ENCODE assay signal across 11 cellular contexts in the genomic region with DNA sequence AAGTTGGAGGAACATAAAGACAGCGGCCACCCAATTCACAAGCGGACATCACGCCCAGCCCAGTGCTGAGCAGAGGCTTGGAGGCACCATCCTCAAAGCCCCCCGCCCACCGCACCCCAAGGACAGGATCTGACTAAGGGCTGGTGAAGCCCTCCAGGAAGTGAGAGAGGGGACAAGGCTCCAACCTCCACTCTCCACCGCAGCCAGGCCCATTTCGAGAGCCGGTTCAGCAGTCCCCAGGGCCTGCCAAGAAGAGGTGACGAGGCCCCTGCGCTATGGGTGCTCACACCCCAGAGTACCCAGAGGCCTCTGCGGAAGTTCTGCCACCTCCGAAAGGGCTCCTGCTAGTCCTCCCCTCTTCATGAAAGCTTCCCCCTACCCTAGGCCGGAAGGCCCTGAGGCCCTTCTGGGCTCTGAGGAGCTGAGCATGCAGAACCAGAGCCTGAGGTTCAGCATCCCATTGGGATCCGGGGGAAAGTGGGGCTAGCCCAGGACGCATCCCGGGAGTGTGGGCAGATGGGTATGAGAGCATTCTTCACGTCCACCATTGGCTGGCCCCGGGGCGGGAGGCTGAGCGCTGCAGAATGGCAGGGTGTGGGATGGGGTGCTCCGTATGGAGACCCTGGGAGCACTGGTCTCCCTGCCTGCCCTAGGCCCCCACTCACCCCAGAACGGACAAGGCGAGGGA. TPM values are rescaled to one million over a fixed set of nuclear protein-coding genes. Genes with fewer than 3 reads are reported as not detected.
DNase-seq lines count a peak whose midpoint lies in the region; ATAC-seq and TF ChIP-seq lines count a peak whose summit lies in the region.
"Had no signal": no experiment of that assay in that cellular context is flagged by ENCODE, and none has a peak within 500 bp of the region (broad histone marks: within the 10 kb centered on the region; RNA-seq: fewer than 3 reads in every experiment).

No MANE protein-coding gene starts in this region.

- H3K9ac ChIP-seq in mesenchymal stem cell (ENCODE audit: low read length) = no peak overlapping the region

- H2BK12ac ChIP-seq in mesenchymal stem cell (ENCODE audit: low read length in 2 of 2) = no peak overlapping the region

- H3K4me1 Mint-ChIP-seq in glutamatergic neuron (ENCODE audit: low read depth, unreplicated experiment) (peaks cover 67% of the 10 kb centered on the region), progenitor cell of endocrine pancreas (ENCODE audit: low read depth) (peaks cover 3% of the 10 kb centered on the region)

- no peak overlapping the region for H2BK15ac ChIP-seq in mesenchymal stem cell (ENCODE audit: low read depth, poor library complexity, severe bottlenecking)

- no peak overlapping the region for H2BK120ac ChIP-seq in mesenchymal stem cell (ENCODE audit: low read depth, low read length)

- no peaks in the 10 kb centered on the region for H3K79me2 ChIP-seq in OCI-LY7 (ENCODE audit: insufficient read depth, low read depth, low read length)

- H3K9me3 ChIP-seq in OCI-LY7 (ENCODE audit: low read length) (no peaks in the 10 kb centered on the region), mesenchymal stem cell (ENCODE audit: control insufficient read depth, low read length) (no peaks in the 10 kb centered on the region)

- no peak overlapping the region for H4K8ac ChIP-seq in mesenchymal stem cell (ENCODE audit: low read length)

- no peak overlapping the region for H3K4me3 ChIP-seq in OCI-LY7 (ENCODE audit: low read depth, low read length, poor library complexity, severe bottlenecking)
- H3K4me3 ChIP-seq in mesenchymal stem cell (ENCODE audit: insufficient read depth in 1 of 2, low read depth in 1 of 2, low read length in 2 of 2) = no peak overlapping the region

- intact Hi-C loops in OCI-LY7 (cut with micrococcal nuclease; ENCODE audit: unreplicated experiment) = no loop called here

- H3K27me3 Mint-ChIP-seq in glutamatergic neuron (ENCODE audit: unreplicated experiment) (peaks cover 11% of the 10 kb centered on the region), progenitor cell of endocrine pancreas (peaks cover 83% of the 10 kb centered on the region)

- H3K27me3 ChIP-seq in mesenchymal stem cell (ENCODE audit: control insufficient read depth in 1 of 2, insufficient read depth in 1 of 2, low read length in 2 of 2) = peaks cover 82 to 90% of the 10 kb centered on the region in 2 experiments

- H3K4me1 ChIP-seq in OCI-LY7 (ENCODE audit: insufficient read depth, low read length, poor library complexity, severe bottlenecking) (peaks cover 32% of the 10 kb centered on the region), mesenchymal stem cell (ENCODE audit: control insufficient read depth, insufficient read depth, low read depth, low read length) (peaks cover 31% of the 10 kb centered on the region)

- H3K9me3 Mint-ChIP-seq in glutamatergic neuron (ENCODE audit: unreplicated experiment) = peaks cover 13% of the 10 kb centered on the region
- H3K9me3 Mint-ChIP-seq in progenitor cell of endocrine pancreas (ENCODE audit: low read depth) = no peaks in the 10 kb centered on the region
- H3K9me3 Mint-ChIP-seq: activated naive CD4-positive, alpha-beta T cell treated with anti-CD3 and anti-CD28 coated beads, Interleukin-2, amount 50 U/mL, for 72 hours had no signal

- H3K4me3 Mint-ChIP-seq in glutamatergic neuron (ENCODE audit: unreplicated experiment) (peak overlapping the region; percentile 89), progenitor cell of endocrine pancreas (ENCODE audit: low read depth) (no peak overlapping the region)

- H3K27ac Mint-ChIP-seq in glutamatergic neuron (ENCODE audit: unreplicated experiment) (peak overlapping the region; percentile 85), progenitor cell of endocrine pancreas (peak overlapping the region; percentile 59)
- H3K27ac Mint-ChIP-seq: activated naive CD4-positive, alpha-beta T cell treated with anti-CD3 and anti-CD28 coated beads, Interleukin-2, amount 50 U/mL, for 72 hours had no signal

- H3K4me2 ChIP-seq in OCI-LY7 (ENCODE audit: low read length) = peak overlapping the region; percentile 43
- H3K4me2 ChIP-seq in mesenchymal stem cell (ENCODE audit: low read length, poor library complexity, severe bottlenecking) = no peak overlapping the region

- H3K18ac ChIP-seq in mesenchymal stem cell (ENCODE audit: low read depth in 1 of 2, low read length in 2 of 2) = no peak overlapping the region

- H2AK5ac ChIP-seq in mesenchymal stem cell (ENCODE audit: low read length, severe bottlenecking) = no peak overlapping the region

- no peak overlapping the region for H2AFZ ChIP-seq in OCI-LY7 (ENCODE audit: low read length)
- H2AFZ ChIP-seq in mesenchymal stem cell (ENCODE audit: low read depth, low read length) = no peak overlapping the region

- 73% methylated on average over 20 of the region's 23 CpGs for WGBS in mesenchymal stem cell

- H3K27ac ChIP-seq in OCI-LY7 (ENCODE audit: low read depth, low read length, poor library complexity, severe bottlenecking) (no peak overlapping the region), mesenchymal stem cell (ENCODE audit: low read length, poor library complexity, severe bottlenecking) (no peak overlapping the region)
- H3K27ac ChIP-seq: 22Rv1 had no signal

- no peak overlapping the region for H4K91ac ChIP-seq in mesenchymal stem cell (ENCODE audit: low read length)

- no peak overlapping the region for H2BK5ac ChIP-seq in mesenchymal stem cell (ENCODE audit: low read depth, low read length, poor library complexity, severe bottlenecking)

- CTCF ChIA-PET in OCI-LY7 (lab: Charles Lee; ENCODE audit: unreplicated experiment) = no interaction called here

- H4K20me1 ChIP-seq in OCI-LY7 (ENCODE audit: insufficient read depth, low read length) = no peaks in the 10 kb centered on the region

- H3K36me3 ChIP-seq in OCI-LY7 (ENCODE audit: insufficient read depth, low read length) (no peaks in the 10 kb centered on the region), mesenchymal stem cell (ENCODE audit: control insufficient read depth in 1 of 2, insufficient read depth in 2 of 2, low read depth in 1 of 2, low read length in 2 of 2) (no peaks in the 10 kb centered on the region)

- no peak overlapping the region for H3K4ac ChIP-seq in mesenchymal stem cell (ENCODE audit: low read depth in 1 of 2, low read length in 2 of 2)

- no peak overlapping the region for H3K14ac ChIP-seq in mesenchymal stem cell (ENCODE audit: low read length in 2 of 2)

- POLR2A ChIA-PET in OCI-LY7 (lab: Charles Lee) = no interaction called here

- DNase-seq in DMS 273 (lab: John Stamatoyannopoulos, UW; ENCODE audit: unreplicated experiment) (peak; percentile 71), DMS 273 treated with DMSO at 0.1 percent for 48 hours (lab: John Stamatoyannopoulos, UW) (no peak), OCI-LY7 (ENCODE audit: low spot score) (no peak), glutamatergic neuron (peak; percentile 28), progenitor cell of endocrine pancreas (ENCODE audit: low spot score, unreplicated experiment) (no peak), mesenchymal stem cell (no peak)

- no TSS peak for BruUV-seq in OCI-LY7 (replicated peaks; lab: Mats Ljungman, UMichigan)

- H3K36me3 Mint-ChIP-seq in glutamatergic neuron (ENCODE audit: unreplicated experiment) (no peaks in the 10 kb centered on the region), progenitor cell of endocrine pancreas (ENCODE audit: insufficient read depth) (no peaks in the 10 kb centered on the region)
- H3K36me3 Mint-ChIP-seq: activated naive CD4-positive, alpha-beta T cell treated with anti-CD3 and anti-CD28 coated beads, Interleukin-2, amount 50 U/mL, for 72 hours had no signal

- ATAC-seq in HG03378 (IDR thresholded peaks at IDR 0.05; ENCODE audit: unreplicated experiment) (no peak), GM21717 (IDR thresholded peaks at IDR 0.05; ENCODE audit: unreplicated experiment) (no peak)

- H3K9me2 ChIP-seq in OCI-LY7 (ENCODE audit: insufficient read depth, low read length) = no peaks in the 10 kb centered on the region

- H3K23ac ChIP-seq in mesenchymal stem cell (ENCODE audit: low read length in 2 of 2) = no peak overlapping the region

- TF ChIP-seq CTCF in OCI-LY7 (conservative IDR thresholded peaks at IDR 0.05; ENCODE audit: low read length) = no peak
- no peak for TF ChIP-seq CTCF in glutamatergic neuron (IDR thresholded peaks at IDR 0.05; ENCODE audit: partially characterized antibody, unreplicated experiment)
- no peak for TF ChIP-seq CTCF in progenitor cell of endocrine pancreas (IDR thresholded peaks at IDR 0.05; ENCODE audit: unreplicated experiment)

- no peaks in the 10 kb centered on the region for H3K79me1 ChIP-seq in mesenchymal stem cell (replicated peaks; ENCODE audit: low read length, poor library complexity, severe bottlenecking)

RNA-seq across cellular contexts. Expression of a gene that starts 2.5 kb away (rescaled TPM):
- total RNA-seq in OCI-LY7 (2014; rRNA removed; shearing (Covaris generic)) = 0.21 and 0.73 TPM in 2 replicates
- total RNA-seq in OCI-LY7 (2022) (0.85 and 1.3 TPM in 2 replicates), glutamatergic neuron (ENCODE audit: unreplicated experiment) (119 TPM), progenitor cell of endocrine pancreas (0.38 and 0.44 TPM in 2 replicates)
- 0.04 TPM for polyA plus RNA-seq in mesenchymal stem cell (2013, experiment 1 of 2)
- 0.01 TPM for polyA plus RNA-seq in mesenchymal stem cell (2013, experiment 2 of 2)
- total RNA-seq: posterior vena cava had no signal

Comparison
In these comparisons a context has a peak if more than half of its experiments do, and no peak if none do; other contexts are left out.
1. DNase-seq: peak in DMS 273 (single experiment) and glutamatergic neuron (single experiment); none in DMS 273 treated with DMSO at 0.1 percent for 48 hours (single experiment), OCI-LY7 (single experiment), progenitor cell of endocrine pancreas (single experiment) and mesenchymal stem cell (single experiment).
2. RNA of a gene that starts 2.5 kb away (total RNA-seq): 119 TPM in glutamatergic neuron (single experiment); 0.21 to 1.3 TPM in OCI-LY7 and 0.38 to 0.44 TPM in progenitor cell of endocrine pancreas; every median in the first group is over 10 times any median in the second.